ENCODE assay signal across 7 cellular contexts in genomic region chr4:79576480-79576803, GRCh38.
DNase-seq lines count a peak whose midpoint lies in the region; ATAC-seq and TF ChIP-seq lines count a peak whose summit lies in the region.

No MANE protein-coding gene starts in this region.

- H3K4me3 Mint-ChIP-seq in naive B cell = no peak overlapping the region

- peak; percentile 61 for ATAC-seq in HG02870 (IDR thresholded peaks at IDR 0.05; ENCODE audit: unreplicated experiment)
- peak; percentile 54 to 68 for ATAC-seq in naive B cell (ENCODE audit: low read depth in 2 of 2)

- DNase-seq in NCI-H69 (lab: John Stamatoyannopoulos, UW) (peak; percentile 78), dermis blood vessel endothelial cell (peak; percentile 27), naive B cell (peak; percentile 5), hepatic stellate cell (ENCODE audit: low spot score) (no peak), ecto neural progenitor cell (ENCODE audit: low spot score) (no peak)

- no peak overlapping the region for H3K27ac Mint-ChIP-seq in naive B cell

- H3K36me3 Mint-ChIP-seq in naive B cell = no peaks in the 10 kb centered on the region

- TF ChIP-seq CTCF in GM12874 (IDR thresholded peaks at IDR 0.05; ENCODE audit: insufficient read depth, low read depth, low read length) = peak; percentile 50

- H3K27me3 Mint-ChIP-seq in naive B cell = peaks cover 0 to 4% (median 0%) of the 10 kb centered on the region in 3 donors

- H3K9me3 Mint-ChIP-seq in naive B cell = no peaks in the 10 kb centered on the region

- H3K4me1 Mint-ChIP-seq in naive B cell = no peaks in the 10 kb centered on the region

Comparison
In these comparisons a context has a peak if more than half of its experiments do, and no peak if none do; other contexts are left out.
1. DNase-seq: peak in NCI-H69 (single experiment), dermis blood vessel endothelial cell (single experiment) and naive B cell (single experiment); none in hepatic stellate cell (single experiment) and ecto neural progenitor cell (single experiment).